In genomic region chr18:11181629-11182028, GRCh38 we compare ENCODE assay signal across 1 cellular context. TPM values are rescaled to one million over a fixed set of nuclear protein-coding genes. Genes with fewer than 3 reads are reported as not detected.
"Had no signal": no experiment of that assay in that cellular context is flagged by ENCODE, and none has a peak within 500 bp of the region (broad histone marks: within the 10 kb centered on the region; RNA-seq: fewer than 3 reads in every experiment).

No MANE protein-coding gene starts in this region.

RNA-seq across cellular contexts. Expression of gene PIEZO2, which starts 32.3 kb away (rescaled TPM):
- total RNA-seq: HFFc6 had no signal
